Comparison of ENCODE assay signal across 11 cellular contexts in genomic region chr5:96893342-96893741, GRCh38. TPM values are rescaled to one million over a fixed set of nuclear protein-coding genes. Genes with fewer than 3 reads are reported as not detected.
DNase-seq lines count a peak whose midpoint lies in the region; ATAC-seq and TF ChIP-seq lines count a peak whose summit lies in the region.
"Had no signal": no experiment of that assay in that cellular context is flagged by ENCODE, and none has a peak within 500 bp of the region (broad histone marks: within the 10 kb centered on the region; RNA-seq: fewer than 3 reads in every experiment).

No MANE protein-coding gene starts in this region.

- ATAC-seq in activated naive CD8-positive, alpha-beta T cell treated with anti-CD3 and anti-CD28 coated beads, Interleukin-2, amount 50 U/mL, for 24 hours = peak; percentile 76

- H3K27ac Mint-ChIP-seq in activated naive CD8-positive, alpha-beta T cell treated with anti-CD3 and anti-CD28 coated beads, Interleukin-2, amount 50 U/mL, for 24 hours = peak overlapping the region; percentile 71
- H3K27ac Mint-ChIP-seq: nephron had no signal

- H3K4me3 ChIP-seq in HFF-Myc (replicated peaks; ENCODE audit: low read depth, low read length) = no peak overlapping the region
- no peak overlapping the region for H3K4me3 ChIP-seq in kidney epithelial cell (ENCODE audit: low read depth, low read length)
- H3K4me3 ChIP-seq: esophagus squamous epithelium had no signal

- H3K9me3 Mint-ChIP-seq in activated naive CD8-positive, alpha-beta T cell treated with anti-CD3 and anti-CD28 coated beads, Interleukin-2, amount 50 U/mL, for 24 hours = no peaks in the 10 kb centered on the region
- H3K9me3 Mint-ChIP-seq: nephron had no signal

- peak; percentile 40 for DNase-seq in AG08395 (ENCODE audit: low spot score)
- peak; percentile 54 for DNase-seq in HFF-Myc (ENCODE audit: extremely low read depth, low read depth)
- no peak for DNase-seq in activated naive CD8-positive, alpha-beta T cell treated with anti-CD3 and anti-CD28 coated beads, Interleukin-2, amount 50 U/mL, for 24 hours
- peak; percentile 78 for DNase-seq in kidney epithelial cell (ENCODE audit: low read depth)
- DNase-seq in putamen (ENCODE audit: low spot score) = no peak
- DNase-seq in COR-L47 (lab: John Stamatoyannopoulos, UW) = no peak
- DNase-seq in COLO668 (lab: John Stamatoyannopoulos, UW; ENCODE audit: unreplicated experiment) = no peak
- DNase-seq in NCI-H748 (lab: John Stamatoyannopoulos, UW; ENCODE audit: unreplicated experiment) = no peak
- DNase-seq: esophagus squamous epithelium, NCI-H774 had no signal

- H3K36me3 Mint-ChIP-seq in activated naive CD8-positive, alpha-beta T cell treated with anti-CD3 and anti-CD28 coated beads, Interleukin-2, amount 50 U/mL, for 24 hours (ENCODE audit: low read depth) = peaks cover 44% of the 10 kb centered on the region

- no peaks in the 10 kb centered on the region for H3K27me3 ChIP-seq in kidney epithelial cell (ENCODE audit: control insufficient read depth, insufficient read depth, low read length)
- H3K27me3 ChIP-seq: esophagus squamous epithelium had no signal

- peaks cover 50% of the 10 kb centered on the region for H3K4me1 Mint-ChIP-seq in activated naive CD8-positive, alpha-beta T cell treated with anti-CD3 and anti-CD28 coated beads, Interleukin-2, amount 50 U/mL, for 24 hours
- H3K4me1 Mint-ChIP-seq: nephron had no signal

- TF ChIP-seq CTCF in HFF-Myc (IDR thresholded peaks at IDR 0.05; ENCODE audit: low read depth, low read length, missing control alignments) (no peak), kidney epithelial cell (IDR thresholded peaks at IDR 0.05; ENCODE audit: insufficient read depth, low read length, poor library complexity, severe bottlenecking) (no peak)

- H3K27me3 Mint-ChIP-seq in activated naive CD8-positive, alpha-beta T cell treated with anti-CD3 and anti-CD28 coated beads, Interleukin-2, amount 50 U/mL, for 24 hours = no peaks in the 10 kb centered on the region

- H3K36me3 ChIP-seq in kidney epithelial cell (ENCODE audit: control insufficient read depth, insufficient read depth, low read length) = no peaks in the 10 kb centered on the region

- H3K4me3 Mint-ChIP-seq in activated naive CD8-positive, alpha-beta T cell treated with anti-CD3 and anti-CD28 coated beads, Interleukin-2, amount 50 U/mL, for 24 hours = no peak overlapping the region
- H3K4me3 Mint-ChIP-seq: nephron had no signal

RNA-seq across cellular contexts. Expression of gene ERAP2, which starts 17.0 kb away (rescaled TPM):
- total RNA-seq in kidney epithelial cell = 19.1 and 19.2 TPM in 2 replicates

RNA-seq across cellular contexts. Expression of gene LNPEP, which starts 42.5 kb away (rescaled TPM):
- total RNA-seq in kidney epithelial cell = 24.6 and 25.5 TPM in 2 replicates

Comparison
In these comparisons a context has a peak if more than half of its experiments do, and no peak if none do; other contexts are left out.
1. DNase-seq: peak in AG08395 (single experiment), HFF-Myc (single experiment) and kidney epithelial cell (single experiment); none in activated naive CD8-positive, alpha-beta T cell treated with anti-CD3 and anti-CD28 coated beads, Interleukin-2, amount 50 U/mL, for 24 hours (single experiment), putamen (single experiment), COR-L47 (single experiment), COLO668 (single experiment) and NCI-H748 (single experiment).